In the genomic region with DNA sequence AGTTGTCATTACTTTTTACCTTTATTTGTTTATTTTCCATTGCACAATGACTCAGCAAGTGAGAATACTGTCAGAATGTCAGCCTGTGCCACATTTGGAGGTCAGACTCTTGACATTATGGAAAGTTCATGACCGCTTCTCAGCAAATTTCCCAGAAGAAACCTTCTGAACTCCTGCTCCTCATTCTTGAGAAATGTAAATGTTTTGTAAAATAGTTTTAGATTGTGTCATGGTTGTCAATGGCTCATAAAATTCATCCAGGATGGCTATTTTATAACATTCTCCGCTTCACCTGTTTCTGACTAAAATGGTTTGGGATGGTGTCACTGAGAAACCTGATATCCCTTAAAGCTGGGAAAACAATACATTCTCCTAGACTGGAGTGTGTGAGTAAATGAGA, we compare ENCODE assay signal across 26 cellular contexts.
DNase-seq lines count a peak whose midpoint lies in the region.
"Had no signal": no experiment of that assay in that cellular context is flagged by ENCODE, and none has a peak within 500 bp of the region (broad histone marks: within the 10 kb centered on the region; RNA-seq: fewer than 3 reads in every experiment).

No MANE protein-coding gene starts in this region.

- peaks cover 7% of the 10 kb centered on the region for H3K9me3 ChIP-seq in mesenchymal stem cell (ENCODE audit: control insufficient read depth, low read length)
- H3K9me3 ChIP-seq: SK-N-SH had no signal

- H4K8ac ChIP-seq in mesenchymal stem cell (ENCODE audit: low read length): no peak overlapping the region

- H2AK5ac ChIP-seq in mesenchymal stem cell (ENCODE audit: low read length, severe bottlenecking): no peak overlapping the region

- H3K9me3 Mint-ChIP-seq in activated T-helper 2 cell treated with anti-CD3 and anti-CD28 coated beads, Interferon-gamma antibody, Interleukin-2, Interleukin-4, amounts not matched to agents 10 μg/mL and 5 μg/mL and 100 μg/mL, durations not matched to agents 14 hours and 24 hours and 36 hours: peaks cover 31% of the 10 kb centered on the region

- no peak overlapping the region for H3K18ac ChIP-seq in mesenchymal stem cell (ENCODE audit: low read depth in 1 of 2, low read length in 2 of 2)

- 60% methylated on average over 1 of the region's 2 CpGs for WGBS in mesenchymal stem cell

- intact Hi-C loops in activated T-helper 2 cell treated with anti-CD3 and anti-CD28 coated beads, Interferon-gamma antibody, Interleukin-2, Interleukin-4, amounts not matched to agents 10 μg/mL and 5 μg/mL and 100 μg/mL, durations not matched to agents 14 hours and 24 hours and 36 hours (cut with micrococcal nuclease): no loop called here

- no peak overlapping the region for H3K9ac ChIP-seq in mesenchymal stem cell (ENCODE audit: low read length)
- H3K9ac ChIP-seq: SK-N-SH had no signal

- no peaks in the 10 kb centered on the region for H3K27me3 ChIP-seq in mesenchymal stem cell (ENCODE audit: control insufficient read depth in 1 of 2, insufficient read depth in 1 of 2, low read length in 2 of 2)

- no peak overlapping the region for H3K14ac ChIP-seq in mesenchymal stem cell (ENCODE audit: low read length in 2 of 2)

- H3K4me3 Mint-ChIP-seq in activated T-helper 2 cell treated with anti-CD3 and anti-CD28 coated beads, Interferon-gamma antibody, Interleukin-2, Interleukin-4, amounts not matched to agents 10 μg/mL and 5 μg/mL and 100 μg/mL, durations not matched to agents 14 hours and 24 hours and 36 hours (ENCODE audit: low read depth): no peak overlapping the region
- H3K4me3 Mint-ChIP-seq: B cell; CD8-positive, alpha-beta memory T cell had no signal

- no peak overlapping the region for H3K27ac ChIP-seq in mesenchymal stem cell (ENCODE audit: low read length, poor library complexity, severe bottlenecking)
- H3K27ac ChIP-seq: C4-2B, HL-60 had no signal

- no peaks in the 10 kb centered on the region for H3K36me3 ChIP-seq in mesenchymal stem cell (ENCODE audit: control insufficient read depth in 1 of 2, insufficient read depth in 2 of 2, low read depth in 1 of 2, low read length in 2 of 2)

- H3K27me3 Mint-ChIP-seq in activated T-helper 2 cell treated with anti-CD3 and anti-CD28 coated beads, Interferon-gamma antibody, Interleukin-2, Interleukin-4, amounts not matched to agents 10 μg/mL and 5 μg/mL and 100 μg/mL, durations not matched to agents 14 hours and 24 hours and 36 hours (ENCODE audit: low read depth): no peaks in the 10 kb centered on the region
- H3K27me3 Mint-ChIP-seq: B cell had no signal

- H2BK15ac ChIP-seq in mesenchymal stem cell (ENCODE audit: low read depth, poor library complexity, severe bottlenecking): no peak overlapping the region

- peak; percentile 12 for DNase-seq in H4 (ENCODE audit: low spot score)
- peak; percentile 81 for DNase-seq in M059J (ENCODE audit: low read depth)
- no peak for DNase-seq in activated T-helper 2 cell treated with anti-CD3 and anti-CD28 coated beads, Interferon-gamma antibody, Interleukin-2, Interleukin-4, amounts not matched to agents 10 μg/mL and 5 μg/mL and 100 μg/mL, durations not matched to agents 14 hours and 24 hours and 36 hours (ENCODE audit: low spot score)
- peak; percentile 53 for DNase-seq in renal cortical epithelial cell (ENCODE audit: low read depth)
- no peak for DNase-seq in NCI-H510A treated with DMSO at 0.1 percent for 48 hours (lab: John Stamatoyannopoulos, UW)
- no peak for DNase-seq in mesenchymal stem cell
- DNase-seq in HCEC 1CT: no peak
- DNase-seq: Calu3; CD8-positive, alpha-beta memory T cell; DMS79 treated with DMSO at 0.1 percent for 48 hours; GF-D8; GOT3; NCI-H1092 treated with DMSO at 0.1 percent for 48 hours; NCI-H1436; NCI-H187; NCI-H2081 treated with DMSO at 0.1 percent for 48 hours; NCI-H2171; NCI-H345; NCI-H524 treated with DMSO at 0.1 percent for 48 hours; NCI-H774; SHP77; SK-N-SH; SW 1271 had no signal

- no peak overlapping the region for H3K4ac ChIP-seq in mesenchymal stem cell (ENCODE audit: low read depth in 1 of 2, low read length in 2 of 2)

- no peaks in the 10 kb centered on the region for H3K36me3 Mint-ChIP-seq in activated T-helper 2 cell treated with anti-CD3 and anti-CD28 coated beads, Interferon-gamma antibody, Interleukin-2, Interleukin-4, amounts not matched to agents 10 μg/mL and 5 μg/mL and 100 μg/mL, durations not matched to agents 14 hours and 24 hours and 36 hours (ENCODE audit: low read depth)

- no peak overlapping the region for H3K4me3 ChIP-seq in mesenchymal stem cell (ENCODE audit: insufficient read depth in 1 of 2, low read depth in 1 of 2, low read length in 2 of 2)

- no peak overlapping the region for H2BK5ac ChIP-seq in mesenchymal stem cell (ENCODE audit: low read depth, low read length, poor library complexity, severe bottlenecking)

- no peak overlapping the region for H4K91ac ChIP-seq in mesenchymal stem cell (ENCODE audit: low read length)

- H2BK12ac ChIP-seq in mesenchymal stem cell (ENCODE audit: low read length in 2 of 2): no peak overlapping the region

- no peak overlapping the region for H3K4me2 ChIP-seq in mesenchymal stem cell (ENCODE audit: low read length, poor library complexity, severe bottlenecking)
- H3K4me2 ChIP-seq: SK-N-SH had no signal

- no peak overlapping the region for H2BK120ac ChIP-seq in mesenchymal stem cell (ENCODE audit: low read depth, low read length)

- peak overlapping the region; percentile 42 for H3K27ac Mint-ChIP-seq in activated T-helper 2 cell treated with anti-CD3 and anti-CD28 coated beads, Interferon-gamma antibody, Interleukin-2, Interleukin-4, amounts not matched to agents 10 μg/mL and 5 μg/mL and 100 μg/mL, durations not matched to agents 14 hours and 24 hours and 36 hours
- H3K27ac Mint-ChIP-seq: B cell had no signal

- no peak overlapping the region for H2AFZ ChIP-seq in mesenchymal stem cell (ENCODE audit: low read depth, low read length)

- no peaks in the 10 kb centered on the region for H3K4me1 ChIP-seq in mesenchymal stem cell (ENCODE audit: control insufficient read depth, insufficient read depth, low read depth, low read length)

- no peak overlapping the region for H3K23ac ChIP-seq in mesenchymal stem cell (ENCODE audit: low read length in 2 of 2)

- H3K79me1 ChIP-seq in mesenchymal stem cell (replicated peaks; ENCODE audit: low read length, poor library complexity, severe bottlenecking): no peaks in the 10 kb centered on the region

- peaks cover 14% of the 10 kb centered on the region for H3K4me1 Mint-ChIP-seq in activated T-helper 2 cell treated with anti-CD3 and anti-CD28 coated beads, Interferon-gamma antibody, Interleukin-2, Interleukin-4, amounts not matched to agents 10 μg/mL and 5 μg/mL and 100 μg/mL, durations not matched to agents 14 hours and 24 hours and 36 hours (ENCODE audit: low read depth)
- H3K4me1 Mint-ChIP-seq: B cell; CD8-positive, alpha-beta memory T cell had no signal

Comparison
In these comparisons a context has a peak if more than half of its experiments do, and no peak if none do; other contexts are left out.
1. DNase-seq: peak in H4 (single experiment), M059J (single experiment) and renal cortical epithelial cell (single experiment); none in activated T-helper 2 cell treated with anti-CD3 and anti-CD28 coated beads, Interferon-gamma antibody, Interleukin-2, Interleukin-4, amounts not matched to agents 10 μg/mL and 5 μg/mL and 100 μg/mL, durations not matched to agents 14 hours and 24 hours and 36 hours (single experiment), NCI-H510A treated with DMSO at 0.1 percent for 48 hours (single experiment), mesenchymal stem cell (single experiment) and HCEC 1CT (single experiment).